ENCODE assay signal across 8 cellular contexts in genomic region chr11:104254347-104254746, GRCh38.
DNase-seq lines count a peak whose midpoint lies in the region; ATAC-seq and TF ChIP-seq lines count a peak whose summit lies in the region.

No MANE protein-coding gene starts in this region.

- DNase-seq in AG09319 (ENCODE audit: extremely low read depth, low read depth) (no peak), GM13976 (ENCODE audit: low spot score) (no peak), NCI-H69 (lab: John Stamatoyannopoulos, UW) (peak; percentile 67), astrocyte of the cerebellum (ENCODE audit: low read depth) (no peak), mesothelial cell of epicardium (ENCODE audit: low spot score in 2 of 2, unreplicated experiment in 2 of 2) (no peak), NCI-H345 treated with DMSO at 0.1 percent for 48 hours (lab: John Stamatoyannopoulos, UW; ENCODE audit: unreplicated experiment) (no peak), C1 segment of cervical spinal cord (lab: John Stamatoyannopoulos, UW) (no peak)

- in situ Hi-C loops in GM13976 (cut with MboI; ENCODE audit: low sequenced_read_pairs, unreplicated experiment) (no loop called here), astrocyte of the cerebellum (cut with HindIII; ENCODE audit: low sequenced_read_pairs) (no loop called here)

- H3K4me3 Mint-ChIP-seq in mesothelial cell of epicardium: no peak overlapping the region

- peaks cover 6% of the 10 kb centered on the region for H3K4me1 Mint-ChIP-seq in mesothelial cell of epicardium

- H3K4me3 ChIP-seq in astrocyte of the cerebellum (ENCODE audit: low read depth, low read length): no peak overlapping the region

- no peaks in the 10 kb centered on the region for H3K27me3 Mint-ChIP-seq in mesothelial cell of epicardium (ENCODE audit: low read depth)

- H3K27ac Mint-ChIP-seq in mesothelial cell of epicardium: no peak overlapping the region

- peak; percentile 81 for ATAC-seq in HG02884 (IDR thresholded peaks at IDR 0.05; ENCODE audit: unreplicated experiment)

- H3K9me3 Mint-ChIP-seq in mesothelial cell of epicardium: peaks cover 4% of the 10 kb centered on the region

- no peaks in the 10 kb centered on the region for H3K36me3 Mint-ChIP-seq in mesothelial cell of epicardium

- peak; percentile 21 for TF ChIP-seq CTCF in AG09319 (IDR thresholded peaks at IDR 0.05; ENCODE audit: low read depth, low read length)
- TF ChIP-seq CTCF in GM13976 (IDR thresholded peaks at IDR 0.05; ENCODE audit: borderline replicate concordance, control extremely low read depth, extremely low read depth, insufficient read depth, missing control alignments): peak; percentile 54
- peak; percentile 41 for TF ChIP-seq CTCF in astrocyte of the cerebellum (IDR thresholded peaks at IDR 0.05; ENCODE audit: low read depth, low read length, missing control alignments)
- TF ChIP-seq CTCF in mesothelial cell of epicardium (IDR thresholded peaks at IDR 0.05; ENCODE audit: unreplicated experiment): peak; percentile 21
